8 cellular contexts compared by ENCODE assay signal in the genomic region with DNA sequence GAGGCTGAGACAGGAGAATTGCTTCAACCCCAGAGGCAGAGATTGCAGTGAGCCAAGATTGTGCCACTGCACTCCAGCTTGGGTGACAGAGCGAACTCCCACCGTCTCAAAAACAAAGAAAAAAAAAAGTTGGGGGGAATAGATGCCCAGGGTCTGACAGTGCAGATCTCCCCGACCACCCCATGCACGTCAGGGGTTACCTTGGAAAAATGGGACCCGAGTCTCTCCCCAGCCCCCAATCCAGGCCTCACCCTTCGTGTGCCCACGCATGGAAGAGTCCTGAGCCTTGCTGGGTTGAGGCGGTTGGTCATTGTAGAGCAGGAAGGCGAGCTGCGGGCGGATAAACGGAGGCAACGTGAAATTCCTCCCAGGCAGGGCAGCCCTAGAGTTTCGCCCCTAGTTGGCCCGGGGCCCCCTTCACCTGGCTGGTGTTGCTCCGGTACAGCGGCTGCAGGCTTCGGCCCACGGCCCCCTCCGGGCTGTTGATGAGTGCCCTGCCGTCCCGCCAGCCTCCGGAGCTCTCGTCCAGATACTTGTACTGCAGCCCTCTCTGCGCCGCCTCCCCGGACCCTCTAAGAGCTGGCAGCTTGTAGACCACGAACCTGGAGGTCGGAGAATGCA. TPM values are rescaled to one million over a fixed set of nuclear protein-coding genes. Genes with fewer than 3 reads are reported as not detected.
DNase-seq lines count a peak whose midpoint lies in the region; ATAC-seq and TF ChIP-seq lines count a peak whose summit lies in the region.

No MANE protein-coding gene starts in this region.

- H3K36me3 ChIP-seq in CD4-positive, alpha-beta memory T cell (ENCODE audit: insufficient read depth, low read length) = peaks cover 11% of the 10 kb centered on the region

- no peaks in the 10 kb centered on the region for H3K9me3 ChIP-seq in CD4-positive, alpha-beta memory T cell (ENCODE audit: control insufficient read depth in 1 of 2, low read length in 2 of 2)

- DNase-seq in CD4-positive, alpha-beta memory T cell = no peak
- peak; percentile 22 for DNase-seq in NB4 (ENCODE audit: low read depth)
- DNase-seq in cardiac fibroblast (ENCODE audit: low read depth in 2 of 2) = peak; percentile 21 to 38
- DNase-seq in left colon = peak in 1 of 2 donors; percentile 60
- peak in 20 of 49 donors; percentile 11 to 59 (median 32) for DNase-seq in substantia nigra (lab: John Stamatoyannopoulos, UW)
- no peak for DNase-seq in GM19240 (ENCODE audit: insufficient read length, low spot score)

- peaks cover 10 to 44% (median 22%) of the 10 kb centered on the region in 4 donors for H3K4me1 Mint-ChIP-seq in CD4-positive, alpha-beta memory T cell

- peak overlapping the region; percentile 64 to 96 (median 86) for H3K27ac Mint-ChIP-seq in CD4-positive, alpha-beta memory T cell

- no peaks in the 10 kb centered on the region for H3K27me3 Mint-ChIP-seq in CD4-positive, alpha-beta memory T cell

- H3K36me3 Mint-ChIP-seq in CD4-positive, alpha-beta memory T cell = peaks cover 2 to 24% of the 10 kb centered on the region in 2 donors

- H3K4me3 Mint-ChIP-seq in CD4-positive, alpha-beta memory T cell = peak overlapping the region; percentile 88 to 92 (median 89)

- CTCF ChIA-PET in CD4-positive, alpha-beta memory T cell (lab: Charles Lee; ENCODE audit: partially characterized antibody) = interaction anchor here (0.7 to 9.0 kb wide), 7 partner anchors 8 to 97 kb away, joined by 3 to 166 read pairs (median 10); partner anchors contain the start of gene GCDH

- no peak for TF ChIP-seq CTCF in NB4 (IDR thresholded peaks at IDR 0.05; ENCODE audit: low read depth, low read length)
- no peak for TF ChIP-seq CTCF in cardiac fibroblast (IDR thresholded peaks at IDR 0.05; ENCODE audit: low read depth, low read length)

- POLR2A ChIA-PET in CD4-positive, alpha-beta memory T cell (lab: Charles Lee; ENCODE audit: partially characterized antibody) = interaction anchor here (0.6 to 2.4 kb wide), 6 partner anchors 10 to 219 kb away, joined by 3 to 20 read pairs (median 4); partner anchors contain the start of genes GCDH and HOOK2

- peaks cover 23% of the 10 kb centered on the region for H3K4me1 ChIP-seq in CD4-positive, alpha-beta memory T cell (ENCODE audit: insufficient read depth, low read length)

- intact Hi-C loops in CD4-positive, alpha-beta memory T cell (cut with micrococcal nuclease) = loop anchor here (1.0 to 5.0 kb wide), 2 partner anchors 10 to 37 kb away; partner anchors contain the start of gene SYCE2
- intact Hi-C loops in left colon (cut with DNase I, micrococcal nuclease) = loop anchor here in 1 of 2 donors (10.0 kb wide), 1 partner anchor 84 kb away; the partner anchor contains the start of gene DAND5

- ATAC-seq in GM21381 (IDR thresholded peaks at IDR 0.05; ENCODE audit: unreplicated experiment) (peak; percentile 14), left colon (peak; percentile 17), HG03469 (IDR thresholded peaks at IDR 0.05; ENCODE audit: unreplicated experiment) (no peak)

- H3K27ac ChIP-seq in CD4-positive, alpha-beta memory T cell (ENCODE audit: low read depth, low read length) = peak overlapping the region; percentile 66
- peak overlapping the region; percentile 75 for H3K27ac ChIP-seq in substantia nigra (ENCODE audit: low read depth, low read length, poor library complexity, severe bottlenecking)

- no peaks in the 10 kb centered on the region for H3K27me3 ChIP-seq in CD4-positive, alpha-beta memory T cell (ENCODE audit: insufficient read depth, low read length)

- no peak for TF ChIP-seq POLR2A in NB4 (IDR thresholded peaks at IDR 0.05; ENCODE audit: extremely low read depth, insufficient read length)

- H3K4me3 ChIP-seq in CD4-positive, alpha-beta memory T cell (ENCODE audit: low read length in 2 of 2) = peak overlapping the region; percentile 73 to 76
- peak overlapping the region; percentile 55 for H3K4me3 ChIP-seq in NB4 (ENCODE audit: low read depth, low read length)
- peak overlapping the region; percentile 77 to 89 for H3K4me3 ChIP-seq in cardiac fibroblast (replicated peaks in 1 of 2; ENCODE audit: low read depth in 2 of 2, low read length in 2 of 2)

- H3K9me3 Mint-ChIP-seq in CD4-positive, alpha-beta memory T cell = peaks cover 0 to 4% (median 0%) of the 10 kb centered on the region in 8 donors

RNA-seq across cellular contexts. Expression of gene DNASE2, which starts 0.6 kb away (rescaled TPM):
- 10 to 100 TPM; 31.6 to 32.8 TPM for total RNA-seq in CD4-positive, alpha-beta memory T cell
- polyA plus RNA-seq in CD4-positive, alpha-beta memory T cell = 10 to 100 TPM; 55.3 to 81.8 TPM
- 10 to 100 TPM; 27.7 to 39.4 TPM for total RNA-seq in left colon

RNA-seq across cellular contexts. Expression of gene KLF1, which starts 6.3 kb away (rescaled TPM):
- not detected for total RNA-seq in CD4-positive, alpha-beta memory T cell
- polyA plus RNA-seq in CD4-positive, alpha-beta memory T cell = not detected
- not detected for total RNA-seq in left colon

RNA-seq across cellular contexts. Expression of gene GCDH, which starts 10.3 kb away (rescaled TPM):
- total RNA-seq in CD4-positive, alpha-beta memory T cell = 10 to 100 TPM; 63.9 to 66.1 TPM
- 10 to 100 TPM; 16.5 to 27.4 TPM for polyA plus RNA-seq in CD4-positive, alpha-beta memory T cell
- total RNA-seq in left colon = 10 to 100 TPM; 20.8 to 22.8 TPM

RNA-seq across cellular contexts. Expression of gene SYCE2, which starts 38.4 kb away (rescaled TPM):
- under 1 TPM in 1 of 2 experiments, not detected in 1; 0.79 TPM for total RNA-seq in CD4-positive, alpha-beta memory T cell
- polyA plus RNA-seq in CD4-positive, alpha-beta memory T cell = not detected
- total RNA-seq in left colon = not detected

RNA-seq across cellular contexts. Expression of gene MAST1, which starts 42.3 kb away (rescaled TPM):
- not detected for total RNA-seq in CD4-positive, alpha-beta memory T cell
- under 1 TPM in 1 of 2 donors, not detected in 1; 0.48 TPM for polyA plus RNA-seq in CD4-positive, alpha-beta memory T cell
- 1 to 10 TPM in 1 of 2 donors, under 1 TPM in 1; 0.82 to 1.4 TPM for total RNA-seq in left colon

Comparison
In these comparisons a context has a peak if more than half of its experiments do, and no peak if none do; other contexts are left out.
1. DNase-seq: peak in NB4 (single experiment) and cardiac fibroblast (2 of 2); none in CD4-positive, alpha-beta memory T cell (0 of 5) and GM19240 (single experiment).
2. Peak in every context shown above with its lines, with median percentiles within 50 percentile points of each other: H3K4me3 ChIP-seq.